7 cellular contexts compared by ENCODE assay signal in genomic region chr1:212607206-212607923, GRCh38. TPM values are rescaled to one million over a fixed set of nuclear protein-coding genes. Genes with fewer than 3 reads are reported as not detected.
A peak's percentile ranks its signal among the peaks of the same experiment; 100 is the strongest.
DNase-seq lines count a peak whose midpoint lies in the region; ATAC-seq, FAIRE-seq and TF ChIP-seq lines count a peak whose summit lies in the region.

No MANE protein-coding gene starts in this region.

- peak overlapping the region; percentile 84 for H3K4me3 Mint-ChIP-seq in activated naive CD8-positive, alpha-beta T cell treated with anti-CD3 and anti-CD28 coated beads for 36 hours

- H3K4me3 ChIP-seq in LNCaP clone FGC (ENCODE audit: low read depth, low read length) (peak overlapping the region; percentile 71), iPS-15b (ENCODE audit: low read depth, low read length) (peak overlapping the region; percentile 75), skeletal muscle tissue (ENCODE audit: low read length in 3 of 3) (peak overlapping the region; percentile 68 to 84 (median 80))

- peaks cover 67% of the 10 kb centered on the region for H3K27me3 Mint-ChIP-seq in activated naive CD8-positive, alpha-beta T cell treated with anti-CD3 and anti-CD28 coated beads for 36 hours

- peaks cover 22% of the 10 kb centered on the region for H3K36me3 Mint-ChIP-seq in activated naive CD8-positive, alpha-beta T cell treated with anti-CD3 and anti-CD28 coated beads for 36 hours

- H3K27ac ChIP-seq in skeletal muscle tissue (ENCODE audit: low read depth, low read length): peak overlapping the region; percentile 91

- no peak for TF ChIP-seq POLR2A in GM12891 (IDR thresholded peaks at IDR 0.05; ENCODE audit: low read depth, low read length)

- H3K27me3 ChIP-seq in iPS-15b (ENCODE audit: control insufficient read depth, insufficient read depth, low read length) (peaks cover 72% of the 10 kb centered on the region), skeletal muscle tissue (ENCODE audit: control insufficient read depth in 3 of 3, insufficient read depth in 3 of 3, low read length in 3 of 3) (peaks cover 30 to 40% (median 38%) of the 10 kb centered on the region in 3 donors)

- ATAC-seq in GM18870 (IDR thresholded peaks at IDR 0.05; ENCODE audit: unreplicated experiment): no peak
- no peak for ATAC-seq in GM19463 (IDR thresholded peaks at IDR 0.05; ENCODE audit: unreplicated experiment)

- H3K4me1 ChIP-seq in iPS-15b (ENCODE audit: control insufficient read depth, insufficient read depth, low read length) (peaks cover 31% of the 10 kb centered on the region), skeletal muscle tissue (ENCODE audit: control insufficient read depth in 3 of 3, insufficient read depth in 3 of 3, low read length in 3 of 3) (peaks cover 31 to 38% (median 33%) of the 10 kb centered on the region in 3 donors)

- peak overlapping the region; percentile 54 for H3K9ac ChIP-seq in iPS-15b (ENCODE audit: low read depth, low read length)
- H3K9ac ChIP-seq in skeletal muscle tissue (ENCODE audit: low read depth in 1 of 3, low read length in 3 of 3): peak overlapping the region; percentile 83 to 91 (median 89)

- TF ChIP-seq CTCF in LNCaP clone FGC (IDR thresholded peaks at IDR 0.05; ENCODE audit: control insufficient read depth, extremely low read depth, insufficient read depth): no peak

- H3K9me3 ChIP-seq in iPS-15b (ENCODE audit: control insufficient read depth, insufficient read depth, low read length) (no peaks in the 10 kb centered on the region), skeletal muscle tissue (ENCODE audit: control insufficient read depth in 3 of 3, low read length in 3 of 3) (no peaks in the 10 kb centered on the region)

- FAIRE-seq in GM12891 (lab: Jason Lieb, UNC): no peak

- DNase-seq in GM12891 (ENCODE audit: insufficient read length, low spot score) (peak; percentile 28), LNCaP clone FGC (ENCODE audit: low read depth) (no peak)
- DNase-seq in activated naive CD8-positive, alpha-beta T cell treated with anti-CD3 and anti-CD28 coated beads for 36 hours: peak; percentile 15

- H3K4me1 Mint-ChIP-seq in activated naive CD8-positive, alpha-beta T cell treated with anti-CD3 and anti-CD28 coated beads for 36 hours: peaks cover 44% of the 10 kb centered on the region

- H3K27ac Mint-ChIP-seq in activated naive CD8-positive, alpha-beta T cell treated with anti-CD3 and anti-CD28 coated beads for 36 hours: peak overlapping the region; percentile 95

- H3K36me3 ChIP-seq in iPS-15b (ENCODE audit: control insufficient read depth, insufficient read depth, low read length): no peaks in the 10 kb centered on the region
- no peaks in the 10 kb centered on the region for H3K36me3 ChIP-seq in skeletal muscle tissue (ENCODE audit: control insufficient read depth in 3 of 3, insufficient read depth in 3 of 3, low read length in 3 of 3)

- H3K9me3 Mint-ChIP-seq in activated naive CD8-positive, alpha-beta T cell treated with anti-CD3 and anti-CD28 coated beads for 36 hours: no peaks in the 10 kb centered on the region

TF ChIP-seq in GM12891, 5 proteins besides CTCF, POLR2A, EP300 and RAD21:
- no peak for TF ChIP-seq TAF1 (IDR thresholded peaks at IDR 0.05; ENCODE audit: low read depth, low read length)
- TF ChIP-seq POU2F2 (IDR thresholded peaks at IDR 0.05; ENCODE audit: low read depth, low read length): no peak
- TF ChIP-seq POLR2AphosphoS5 (IDR thresholded peaks at IDR 0.05; ENCODE audit: low read depth, low read length): no peak
- no peak for TF ChIP-seq SPI1 (IDR thresholded peaks at IDR 0.05; ENCODE audit: low read depth, low read length)
- TF ChIP-seq PAX5 (IDR thresholded peaks at IDR 0.05; ENCODE audit: insufficient read depth, low read length, severe bottlenecking): no peak
TF ChIP-seq in GM12891: peak in this region for 0.

RNA-seq across cellular contexts. Expression of gene ATF3, which starts 1.2 kb away (rescaled TPM):
- 19.7 TPM for polyA plus RNA-seq in GM12891 (2012; ENCODE audit: low read depth, missing spikeins)
- total RNA-seq in activated naive CD8-positive, alpha-beta T cell treated with anti-CD3 and anti-CD28 coated beads for 36 hours: 10 to 100 TPM; 42.4 to 44.9 TPM
- 4.7 TPM for total RNA-seq in skeletal muscle tissue
